9 cellular contexts compared by ENCODE assay signal in the genomic region with DNA sequence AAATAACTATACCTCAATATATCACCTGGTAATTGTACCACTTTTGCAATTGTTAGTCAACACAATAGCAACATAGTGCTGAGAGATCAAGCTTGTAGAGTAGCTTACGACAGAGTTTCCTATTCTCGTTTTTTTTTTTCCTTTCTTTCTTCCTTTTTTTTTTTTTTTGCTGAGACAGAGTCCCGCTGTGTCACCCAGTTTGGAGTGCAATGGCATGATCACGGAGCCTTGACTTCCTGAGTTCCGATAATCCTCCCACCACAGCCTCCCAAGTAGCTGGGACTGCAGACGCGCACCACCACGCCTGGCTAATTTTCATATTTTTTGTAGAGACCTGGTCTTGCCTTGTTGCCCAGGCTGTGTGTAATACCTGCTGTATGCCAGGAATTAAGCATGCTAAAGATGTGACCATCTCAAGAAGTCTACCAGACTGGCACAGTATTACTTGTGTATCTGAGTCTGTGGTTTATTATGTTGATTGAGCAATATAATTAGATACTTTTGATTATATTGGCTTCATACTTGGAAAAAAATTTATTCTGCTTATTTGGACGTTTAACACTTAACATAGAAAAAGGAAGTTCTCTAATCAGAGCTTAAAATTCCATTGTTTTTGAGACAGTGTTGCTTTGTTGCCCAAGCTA. TPM values are rescaled to one million over a fixed set of nuclear protein-coding genes. Genes with fewer than 3 reads are reported as not detected.
A peak's percentile ranks its signal among the peaks of the same experiment; 100 is the strongest.
DNase-seq lines count a peak whose midpoint lies in the region; ATAC-seq lines count a peak whose summit lies in the region.
"Had no signal": no experiment of that assay in that cellular context is flagged by ENCODE, and none has a peak within 500 bp of the region (broad histone marks: within the 10 kb centered on the region; RNA-seq: fewer than 3 reads in every experiment).

No MANE protein-coding gene starts in this region.

- no peak for DNase-seq in activated T-cell treated with anti-CD3 and anti-CD28 coated beads, Interleukin-2, amount 50 U/mL, for 72 hours
- DNase-seq in activated T-cell treated with anti-CD3 and anti-CD28 coated beads for 4 hours (no peak), OCI-M1 (lab: John Stamatoyannopoulos, UW) (peak; percentile 81), nucleus accumbens (lab: John Stamatoyannopoulos, UW) (no peak), HPDE6-E6E7 (ENCODE audit: extremely low spot score) (no peak), HT-29 (ENCODE audit: low spot score) (no peak)
- DNase-seq in effector memory CD8-positive, alpha-beta T cell, result no peak
- DNase-seq in stimulated activated effector memory CD8-positive, alpha-beta T cell treated with anti-CD3 and anti-CD28 coated beads, Interleukin-12 subunit alpha, Interleukin-12 subunit beta, amount 100 ng/mL, for 72 hours (ENCODE audit: low spot score in 2 of 2), result no peak
- DNase-seq: NCI-H146 had no signal

- H3K27ac Mint-ChIP-seq in activated T-cell treated with anti-CD3 and anti-CD28 coated beads, Interleukin-2, amount 50 U/mL, for 72 hours, result peak overlapping the region; percentile 95
- H3K27ac Mint-ChIP-seq in effector memory CD8-positive, alpha-beta T cell, result peak overlapping the region; percentile 36 to 44
- peak overlapping the region; percentile 99 for H3K27ac Mint-ChIP-seq in stimulated activated effector memory CD8-positive, alpha-beta T cell treated with anti-CD3 and anti-CD28 coated beads, Interleukin-12 subunit alpha, Interleukin-12 subunit beta, amount 100 ng/mL, for 72 hours

- H3K9me3 Mint-ChIP-seq in activated T-cell treated with anti-CD3 and anti-CD28 coated beads, Interleukin-2, amount 50 U/mL, for 72 hours, result no peaks in the 10 kb centered on the region
- no peaks in the 10 kb centered on the region for H3K9me3 Mint-ChIP-seq in effector memory CD8-positive, alpha-beta T cell
- H3K9me3 Mint-ChIP-seq in stimulated activated effector memory CD8-positive, alpha-beta T cell treated with anti-CD3 and anti-CD28 coated beads, Interleukin-12 subunit alpha, Interleukin-12 subunit beta, amount 100 ng/mL, for 72 hours, result no peaks in the 10 kb centered on the region

- ATAC-seq in activated T-cell treated with anti-CD3 and anti-CD28 coated beads, Interleukin-2, amount 50 U/mL, for 72 hours (replicated peaks in 1 of 2), result no peak
- ATAC-seq in effector memory CD8-positive, alpha-beta T cell (replicated peaks), result no peak
- ATAC-seq in stimulated activated effector memory CD8-positive, alpha-beta T cell treated with anti-CD3 and anti-CD28 coated beads, Interleukin-12 subunit alpha, Interleukin-12 subunit beta, amount 100 ng/mL, for 72 hours, result no peak

- peaks cover 79% of the 10 kb centered on the region for H3K4me1 Mint-ChIP-seq in activated T-cell treated with anti-CD3 and anti-CD28 coated beads, Interleukin-2, amount 50 U/mL, for 72 hours (ENCODE audit: low read depth)
- H3K4me1 Mint-ChIP-seq in effector memory CD8-positive, alpha-beta T cell (ENCODE audit: low read depth in 2 of 2), result peaks cover 58 to 80% of the 10 kb centered on the region in 2 donors
- H3K4me1 Mint-ChIP-seq in stimulated activated effector memory CD8-positive, alpha-beta T cell treated with anti-CD3 and anti-CD28 coated beads, Interleukin-12 subunit alpha, Interleukin-12 subunit beta, amount 100 ng/mL, for 72 hours, result peaks cover 80% of the 10 kb centered on the region

- no peaks in the 10 kb centered on the region for H3K27me3 Mint-ChIP-seq in activated T-cell treated with anti-CD3 and anti-CD28 coated beads, Interleukin-2, amount 50 U/mL, for 72 hours (ENCODE audit: low read depth)
- H3K27me3 Mint-ChIP-seq in effector memory CD8-positive, alpha-beta T cell, result no peaks in the 10 kb centered on the region

- peak overlapping the region; percentile 67 to 93 for H3K4me3 Mint-ChIP-seq in activated T-cell treated with anti-CD3 and anti-CD28 coated beads, Interleukin-2, amount 50 U/mL, for 72 hours
- H3K4me3 Mint-ChIP-seq in effector memory CD8-positive, alpha-beta T cell, result peak overlapping the region; percentile 58 to 98
- peak overlapping the region; percentile 97 for H3K4me3 Mint-ChIP-seq in stimulated activated effector memory CD8-positive, alpha-beta T cell treated with anti-CD3 and anti-CD28 coated beads, Interleukin-12 subunit alpha, Interleukin-12 subunit beta, amount 100 ng/mL, for 72 hours

- peaks cover 10 to 20% of the 10 kb centered on the region in 2 donors for H3K36me3 Mint-ChIP-seq in activated T-cell treated with anti-CD3 and anti-CD28 coated beads, Interleukin-2, amount 50 U/mL, for 72 hours (ENCODE audit: insufficient read depth in 2 of 2)
- peaks cover 46% of the 10 kb centered on the region for H3K36me3 Mint-ChIP-seq in effector memory CD8-positive, alpha-beta T cell (ENCODE audit: insufficient read depth)
- peaks cover 60% of the 10 kb centered on the region for H3K36me3 Mint-ChIP-seq in stimulated activated effector memory CD8-positive, alpha-beta T cell treated with anti-CD3 and anti-CD28 coated beads, Interleukin-12 subunit alpha, Interleukin-12 subunit beta, amount 100 ng/mL, for 72 hours

RNA-seq across cellular contexts. Expression of a gene that starts 3.0 kb away (rescaled TPM):
- total RNA-seq in activated T-cell treated with anti-CD3 and anti-CD28 coated beads, Interleukin-2, amount 50 U/mL, for 72 hours, result 100 to 1,000 TPM in 1 of 2 donors, 10 to 100 TPM in 1; 95.9 to 104 TPM
- total RNA-seq in HT-29 (2014; rRNA removed; shearing (Covaris generic)), result 103 and 104 TPM in 2 replicates

RNA-seq across cellular contexts. Expression of a gene that starts 59.5 kb away (rescaled TPM):
- 100 to 1,000 TPM; 131 to 149 TPM for total RNA-seq in activated T-cell treated with anti-CD3 and anti-CD28 coated beads, Interleukin-2, amount 50 U/mL, for 72 hours
- total RNA-seq in HT-29 (2014; rRNA removed; shearing (Covaris generic)), result 94.5 and 104 TPM in 2 replicates

RNA-seq across cellular contexts. Expression of a gene that starts 59.8 kb away (rescaled TPM):
- total RNA-seq in activated T-cell treated with anti-CD3 and anti-CD28 coated beads, Interleukin-2, amount 50 U/mL, for 72 hours, result 100 to 1,000 TPM; 123 to 148 TPM
- 577 and 600 TPM in 2 replicates for total RNA-seq in HT-29 (2014; rRNA removed; shearing (Covaris generic))

Comparison
In these comparisons a context has a peak if more than half of its experiments do, and no peak if none do; other contexts are left out.
1. H3K27ac Mint-ChIP-seq: peak in every context shown above with its lines; median percentile 99 in stimulated activated effector memory CD8-positive, alpha-beta T cell treated with anti-CD3 and anti-CD28 coated beads, Interleukin-12 subunit alpha, Interleukin-12 subunit beta, amount 100 ng/mL, for 72 hours; 95 in activated T-cell treated with anti-CD3 and anti-CD28 coated beads, Interleukin-2, amount 50 U/mL, for 72 hours; 40 in effector memory CD8-positive, alpha-beta T cell.